In genomic region chr11:83521647-83522596, GRCh38 we compare ENCODE assay signal across 9 cellular contexts.
DNase-seq lines count a peak whose midpoint lies in the region; ATAC-seq and TF ChIP-seq lines count a peak whose summit lies in the region.
"Had no signal": no experiment of that assay in that cellular context is flagged by ENCODE, and none has a peak within 500 bp of the region (broad histone marks: within the 10 kb centered on the region; RNA-seq: fewer than 3 reads in every experiment).

No MANE protein-coding gene starts in this region.

- H3K27ac Mint-ChIP-seq in T-helper 2 cell treated with Interferon-gamma antibody and Interleukin-4, amounts not matched to agents 5 μg/mL and 100 μg/mL, for 36 hours, result no peak overlapping the region

- no peaks in the 10 kb centered on the region for H3F3A ChIP-seq in PC-3 (ENCODE audit: low read length, unreplicated experiment)

- no TSS peak for BruUV-seq in PC-3 (replicated peaks; lab: Mats Ljungman, UMichigan)

- peaks cover 8% of the 10 kb centered on the region for H3K27me3 ChIP-seq in PC-3 (ENCODE audit: low read length)

- CTCF ChIA-PET in PC-3 (lab: Charles Lee), result no interaction called here

- H3K4me3 Mint-ChIP-seq in T-helper 2 cell treated with Interferon-gamma antibody and Interleukin-4, amounts not matched to agents 5 μg/mL and 100 μg/mL, for 36 hours, result no peak overlapping the region

- H3K27me3 Mint-ChIP-seq in T-helper 2 cell treated with Interferon-gamma antibody and Interleukin-4, amounts not matched to agents 5 μg/mL and 100 μg/mL, for 36 hours (ENCODE audit: low read depth), result no peaks in the 10 kb centered on the region

- H2AFZ ChIP-seq in PC-3 (ENCODE audit: low read length), result no peak overlapping the region

- no peaks in the 10 kb centered on the region for H3K9me3 ChIP-seq in PC-3 (ENCODE audit: low read length)

- no peak overlapping the region for H3K4me3 ChIP-seq in PC-3 (ENCODE audit: low read length)

- H3K9me3 Mint-ChIP-seq in T-helper 2 cell treated with Interferon-gamma antibody and Interleukin-4, amounts not matched to agents 5 μg/mL and 100 μg/mL, for 36 hours, result no peaks in the 10 kb centered on the region

- H3K4me1 ChIP-seq in PC-3 (ENCODE audit: insufficient read depth, low read length), result no peaks in the 10 kb centered on the region

- intact Hi-C loops in PC-3 (cut with micrococcal nuclease), result no loop called here

- no peak overlapping the region for H3K4me2 ChIP-seq in PC-3 (ENCODE audit: low read length)

- no peak overlapping the region for H3K27ac ChIP-seq in PC-3 (ENCODE audit: low read length)
- H3K27ac ChIP-seq: epithelial cell of prostate had no signal

- no peaks in the 10 kb centered on the region for H3K79me2 ChIP-seq in PC-3 (ENCODE audit: low read length)

- no peaks in the 10 kb centered on the region for H3K9me2 ChIP-seq in PC-3 (replicated peaks; ENCODE audit: low read length)

- POLR2A ChIA-PET in PC-3 (lab: Charles Lee; ENCODE audit: unreplicated experiment), result no interaction called here

- H3K4me1 Mint-ChIP-seq in T-helper 2 cell treated with Interferon-gamma antibody and Interleukin-4, amounts not matched to agents 5 μg/mL and 100 μg/mL, for 36 hours (ENCODE audit: low read depth), result no peaks in the 10 kb centered on the region

- no peaks in the 10 kb centered on the region for H3K36me3 ChIP-seq in PC-3 (ENCODE audit: low read depth, low read length)

- ATAC-seq in HG03159 (IDR thresholded peaks at IDR 0.05; ENCODE audit: unreplicated experiment) (peak; percentile 55), PC-3 (peak; percentile 49; the same call in 1 of the 2 replicates), HG03442 (IDR thresholded peaks at IDR 0.05; ENCODE audit: unreplicated experiment) (no peak)

- TF ChIP-seq CTCF in PC-3 (conservative IDR thresholded peaks at IDR 0.05; ENCODE audit: low read depth, low read length), result peak; percentile 36

- H4K20me1 ChIP-seq in PC-3 (ENCODE audit: low read length), result no peaks in the 10 kb centered on the region

- no peaks in the 10 kb centered on the region for H3K36me3 Mint-ChIP-seq in T-helper 2 cell treated with Interferon-gamma antibody and Interleukin-4, amounts not matched to agents 5 μg/mL and 100 μg/mL, for 36 hours (ENCODE audit: low read depth)

- DNase-seq in CD1c-positive myeloid dendritic cell (ENCODE audit: extremely low spot score) (peak; percentile 16), PC-3 (peak; percentile 15), iPS-NIHi11 (ENCODE audit: low spot score) (peak; percentile 47), HK-2 (ENCODE audit: unreplicated experiment) (no peak), mesenteric fat pad (ENCODE audit: low spot score) (no peak)
- DNase-seq in T-helper 2 cell treated with Interferon-gamma antibody and Interleukin-4, amounts not matched to agents 5 μg/mL and 100 μg/mL, for 36 hours (ENCODE audit: low spot score), result no peak

- no peak overlapping the region for H3K9ac ChIP-seq in PC-3 (ENCODE audit: low read length)

Comparison
In these comparisons a context has a peak if more than half of its experiments do, and no peak if none do; other contexts are left out.
1. DNase-seq: peak in CD1c-positive myeloid dendritic cell (single experiment), PC-3 (single experiment) and iPS-NIHi11 (single experiment); none in HK-2 (single experiment), T-helper 2 cell treated with Interferon-gamma antibody and Interleukin-4, amounts not matched to agents 5 μg/mL and 100 μg/mL, for 36 hours (single experiment) and mesenteric fat pad (single experiment).